In genomic region chr6:121851056-121851455, GRCh38 we compare ENCODE assay signal across 15 cellular contexts.
DNase-seq lines count a peak whose midpoint lies in the region; ATAC-seq and TF ChIP-seq lines count a peak whose summit lies in the region.
"Had no signal": no experiment of that assay in that cellular context is flagged by ENCODE, and none has a peak within 500 bp of the region (broad histone marks: within the 10 kb centered on the region; RNA-seq: fewer than 3 reads in every experiment).

No MANE protein-coding gene starts in this region.

- H3K79me1 ChIP-seq in mesendoderm (ENCODE audit: low read length): no peaks in the 10 kb centered on the region

- no peak overlapping the region for H3K23ac ChIP-seq in mesendoderm (ENCODE audit: low read length)

- POLR2A ChIA-PET in A673 (lab: Charles Lee; ENCODE audit: low non-redundant PET): no interaction called here

- peak overlapping the region; percentile 31 for H3K4ac ChIP-seq in mesendoderm (ENCODE audit: low read depth, low read length)

- H3K9me3 Mint-ChIP-seq in activated T-cell treated with anti-CD3 and anti-CD28 coated beads, Interleukin-2, amount 50 U/mL, for 72 hours: no peaks in the 10 kb centered on the region

- H2BK5ac ChIP-seq in mesendoderm (ENCODE audit: low read length): no peak overlapping the region

- H3K4me1 ChIP-seq in A673 (ENCODE audit: insufficient read depth, low read length, poor library complexity, severe bottlenecking): peaks cover 18% of the 10 kb centered on the region
- H3K4me1 ChIP-seq in mesendoderm (ENCODE audit: control insufficient read depth, low read depth, low read length): peaks cover 5% of the 10 kb centered on the region
- H3K4me1 ChIP-seq: Peyer's patch, spleen had no signal

- no peaks in the 10 kb centered on the region for H3K27me3 Mint-ChIP-seq in activated T-cell treated with anti-CD3 and anti-CD28 coated beads, Interleukin-2, amount 50 U/mL, for 72 hours (ENCODE audit: low read depth)
- H3K27me3 Mint-ChIP-seq: type B pancreatic cell had no signal

- H3K27ac ChIP-seq in A673 (ENCODE audit: low read depth, low read length, poor library complexity, severe bottlenecking) (no peak overlapping the region), mesendoderm (ENCODE audit: low read depth, low read length) (no peak overlapping the region)
- H3K27ac ChIP-seq: A549, Peyer's patch, spleen had no signal

- no peak overlapping the region for H3K27ac Mint-ChIP-seq in activated T-cell treated with anti-CD3 and anti-CD28 coated beads, Interleukin-2, amount 50 U/mL, for 72 hours
- H3K27ac Mint-ChIP-seq: type B pancreatic cell had no signal

- H3K79me2 ChIP-seq in mesendoderm (ENCODE audit: control insufficient read depth, insufficient read depth, low read length): no peaks in the 10 kb centered on the region

- H2AK5ac ChIP-seq in mesendoderm (ENCODE audit: low read length): no peak overlapping the region

- TF ChIP-seq CTCF in A673 (conservative IDR thresholded peaks at IDR 0.05; ENCODE audit: low read depth, low read length): no peak

- WGBS in mesendoderm (ENCODE audit: extremely low coverage, insufficient coverage, low lambda C conversion rate): no CpG with 5 or more reads among the region's 2 CpGs

- ATAC-seq in HG02798 (IDR thresholded peaks at IDR 0.05; ENCODE audit: poor library complexity, unreplicated experiment) (no peak), HG03469 (IDR thresholded peaks at IDR 0.05; ENCODE audit: unreplicated experiment) (no peak)
- ATAC-seq in activated T-cell treated with anti-CD3 and anti-CD28 coated beads, Interleukin-2, amount 50 U/mL, for 72 hours (replicated peaks in 1 of 2): no peak
- ATAC-seq: A549 had no signal

- H3K4me3 ChIP-seq in A673 (ENCODE audit: low read depth, low read length, poor library complexity, severe bottlenecking) (no peak overlapping the region), mesendoderm (ENCODE audit: low read length) (no peak overlapping the region)
- H3K4me3 ChIP-seq: A549, Peyer's patch, spleen had no signal

- peak overlapping the region; percentile 88 for H2BK120ac ChIP-seq in mesendoderm (ENCODE audit: low read depth, low read length)

- no peaks in the 10 kb centered on the region for H3K9me3 ChIP-seq in A673 (ENCODE audit: low read depth, low read length, poor library complexity, severe bottlenecking)
- H3K9me3 ChIP-seq: A549, Peyer's patch, spleen had no signal

- H4K5ac ChIP-seq in mesendoderm (ENCODE audit: low read length): no peak overlapping the region

- no peak overlapping the region for H2BK15ac ChIP-seq in mesendoderm (replicated peaks; ENCODE audit: low read depth)

- no peak overlapping the region for H4K8ac ChIP-seq in mesendoderm (ENCODE audit: low read depth, low read length)

- H3K36me3 ChIP-seq in A673 (ENCODE audit: insufficient read depth, low read length, poor library complexity, severe bottlenecking) (no peaks in the 10 kb centered on the region), mesendoderm (ENCODE audit: control insufficient read depth, insufficient read depth, low read length) (no peaks in the 10 kb centered on the region)
- H3K36me3 ChIP-seq: Peyer's patch, spleen had no signal

- DNase-seq in A673 (ENCODE audit: low spot score) (peak; percentile 18), RPMI7951 (ENCODE audit: low read depth) (peak; percentile 30), fibroblast of peridontal ligament (ENCODE audit: extremely low read depth) (peak; percentile 53), mesendoderm (peak; percentile 79)
- no peak for DNase-seq in activated T-cell treated with anti-CD3 and anti-CD28 coated beads, Interleukin-2, amount 50 U/mL, for 72 hours
- DNase-seq in effector CD8-positive, alpha-beta T cell (lab: John Stamatoyannopoulos, UW): no peak
- DNase-seq: activated CD8-positive, alpha-beta memory T cell treated with anti-CD3 and anti-CD28 coated beads for 24 hours; activated naive CD4-positive, alpha-beta T cell; NCI-H345; Peyer's patch; spleen had no signal

- H3K36me3 Mint-ChIP-seq in activated T-cell treated with anti-CD3 and anti-CD28 coated beads, Interleukin-2, amount 50 U/mL, for 72 hours (ENCODE audit: insufficient read depth in 2 of 2): no peaks in the 10 kb centered on the region
- H3K36me3 Mint-ChIP-seq: type B pancreatic cell had no signal

- intact Hi-C loops in A673 (cut with micrococcal nuclease; ENCODE audit: unreplicated experiment): loop anchor here (10.0 kb wide), 1 partner anchor 444 kb away; no protein-coding TSS in a partner anchor

- H3K9ac ChIP-seq in mesendoderm (ENCODE audit: low read length): peak overlapping the region; percentile 8

- H3K4me3 Mint-ChIP-seq in activated T-cell treated with anti-CD3 and anti-CD28 coated beads, Interleukin-2, amount 50 U/mL, for 72 hours: no peak overlapping the region
- H3K4me3 Mint-ChIP-seq: type B pancreatic cell had no signal

- H3K4me2 ChIP-seq in mesendoderm (ENCODE audit: low read length): no peak overlapping the region
- H3K4me2 ChIP-seq: A549 had no signal

- H3K18ac ChIP-seq in mesendoderm (ENCODE audit: low read length): no peak overlapping the region

- H3K56ac ChIP-seq in mesendoderm (ENCODE audit: low read length): peak overlapping the region; percentile 49

- CTCF ChIA-PET in A673 (lab: Charles Lee): no interaction called here

- H3K27me3 ChIP-seq in A673 (replicated peaks; ENCODE audit: insufficient read depth, low read depth, low read length, poor library complexity) (no peaks in the 10 kb centered on the region), mesendoderm (ENCODE audit: insufficient read depth, low read length, poor library complexity) (no peaks in the 10 kb centered on the region)
- H3K27me3 ChIP-seq: Peyer's patch, spleen had no signal

- H3K4me1 Mint-ChIP-seq in activated T-cell treated with anti-CD3 and anti-CD28 coated beads, Interleukin-2, amount 50 U/mL, for 72 hours (ENCODE audit: low read depth): peaks cover 5% of the 10 kb centered on the region

- no TSS peak for BruUV-seq in A673 (replicated peaks; lab: Mats Ljungman, UMichigan)

Comparison
In these comparisons a context has a peak if more than half of its experiments do, and no peak if none do; other contexts are left out.
1. DNase-seq: peak in A673 (single experiment), RPMI7951 (single experiment), fibroblast of peridontal ligament (single experiment) and mesendoderm (single experiment); none in activated T-cell treated with anti-CD3 and anti-CD28 coated beads, Interleukin-2, amount 50 U/mL, for 72 hours (0 of 2) and effector CD8-positive, alpha-beta T cell (single experiment).